ENCODE assay signal across 2 cellular contexts in the genomic region with DNA sequence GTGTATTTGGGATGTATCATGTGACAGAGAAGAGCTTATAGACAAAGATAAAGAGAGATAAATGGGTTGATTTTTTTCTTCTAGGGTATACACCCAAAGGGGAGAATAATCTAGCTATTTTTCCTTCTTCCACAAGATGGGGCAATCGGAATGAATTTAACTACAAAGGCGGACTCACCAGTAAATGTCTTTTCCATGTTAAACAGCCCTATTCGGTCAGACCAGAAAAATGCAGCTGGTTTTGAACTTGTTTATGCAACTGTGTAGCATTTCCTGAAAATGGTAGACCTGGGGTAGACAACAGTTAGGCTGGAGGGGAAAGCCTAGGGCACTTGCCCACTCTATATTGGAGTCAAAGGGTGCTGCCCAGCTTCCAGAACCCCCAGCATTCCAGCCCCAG.
TF ChIP-seq lines count a peak whose summit lies in the region.

No MANE protein-coding gene starts in this region.

TF ChIP-seq in SK-N-SH, 30 proteins besides CTCF, POLR2A, EP300 and RAD21 (continued from another document):
- no peak for TF ChIP-seq USF2 (IDR thresholded peaks at IDR 0.05; ENCODE audit: borderline replicate concordance, low read depth, low read length)
- no peak for TF ChIP-seq MXI1 (IDR thresholded peaks at IDR 0.05; ENCODE audit: low read depth, low read length)
- no peak for TF ChIP-seq NRF1 (IDR thresholded peaks at IDR 0.05; ENCODE audit: low read depth, low read length)
- no peak for TF ChIP-seq GABPA (IDR thresholded peaks at IDR 0.05; ENCODE audit: low read depth)
- no peak for TF ChIP-seq SMC3 (IDR thresholded peaks at IDR 0.05; ENCODE audit: low read depth, low read length)
- no peak for TF ChIP-seq ZBTB33 (IDR thresholded peaks at IDR 0.05; ENCODE audit: borderline replicate concordance, low read depth)
- no peak for TF ChIP-seq REST (IDR thresholded peaks at IDR 0.05; ENCODE audit: low read depth, low read length)
- no peak for TF ChIP-seq RFX5 (IDR thresholded peaks at IDR 0.05; ENCODE audit: low read length)
- no peak for TF ChIP-seq FOXM1 (IDR thresholded peaks at IDR 0.05; ENCODE audit: low read depth)
- TF ChIP-seq GATA2 (CRISPR knock-in tag; IDR thresholded peaks at IDR 0.05): no peak
- no peak for TF ChIP-seq SIN3A (IDR thresholded peaks at IDR 0.05; ENCODE audit: borderline replicate concordance, low read depth, low read length)
- no peak for TF ChIP-seq FOXJ3 (CRISPR knock-in tag; IDR thresholded peaks at IDR 0.05)
- no peak for TF ChIP-seq TEAD4 (IDR thresholded peaks at IDR 0.05; ENCODE audit: borderline replicate concordance, insufficient read depth)
- TF ChIP-seq FOSL2 (IDR thresholded peaks at IDR 0.05; ENCODE audit: borderline replicate concordance, low read depth): no peak
- TF ChIP-seq YY1 (IDR thresholded peaks at IDR 0.05; ENCODE audit: low read depth): no peak
- TF ChIP-seq ELF1 (IDR thresholded peaks at IDR 0.05): no peak

TF ChIP-seq in SK-N-SH treated with all-trans-retinoic acid at 6 μM for 48 hours, 23 proteins besides CTCF, POLR2A, EP300 and RAD21 (continued from another document):
- TF ChIP-seq, protein P1, sequence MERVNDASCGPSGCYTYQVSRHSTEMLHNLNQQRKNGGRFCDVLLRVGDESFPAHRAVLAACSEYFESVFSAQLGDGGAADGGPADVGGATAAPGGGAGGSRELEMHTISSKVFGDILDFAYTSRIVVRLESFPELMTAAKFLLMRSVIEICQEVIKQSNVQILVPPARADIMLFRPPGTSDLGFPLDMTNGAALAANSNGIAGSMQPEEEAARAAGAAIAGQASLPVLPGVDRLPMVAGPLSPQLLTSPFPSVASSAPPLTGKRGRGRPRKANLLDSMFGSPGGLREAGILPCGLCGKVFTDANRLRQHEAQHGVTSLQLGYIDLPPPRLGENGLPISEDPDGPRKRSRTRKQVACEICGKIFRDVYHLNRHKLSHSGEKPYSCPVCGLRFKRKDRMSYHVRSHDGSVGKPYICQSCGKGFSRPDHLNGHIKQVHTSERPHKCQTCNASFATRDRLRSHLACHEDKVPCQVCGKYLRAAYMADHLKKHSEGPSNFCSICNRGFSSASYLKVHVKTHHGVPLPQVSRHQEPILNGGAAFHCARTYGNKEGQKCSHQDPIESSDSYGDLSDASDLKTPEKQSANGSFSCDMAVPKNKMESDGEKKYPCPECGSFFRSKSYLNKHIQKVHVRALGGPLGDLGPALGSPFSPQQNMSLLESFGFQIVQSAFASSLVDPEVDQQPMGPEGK (CRISPR knock-in tag; IDR thresholded peaks at IDR 0.05; ENCODE audit: borderline replicate concordance): no peak
- TF ChIP-seq ZNF565 (CRISPR knock-in tag; conservative IDR thresholded peaks at IDR 0.05; ENCODE audit: low read depth): no peak
- no peak for TF ChIP-seq POU6F1 (CRISPR knock-in tag; IDR thresholded peaks at IDR 0.05; ENCODE audit: borderline replicate concordance, low read depth)
- TF ChIP-seq, protein P2, sequence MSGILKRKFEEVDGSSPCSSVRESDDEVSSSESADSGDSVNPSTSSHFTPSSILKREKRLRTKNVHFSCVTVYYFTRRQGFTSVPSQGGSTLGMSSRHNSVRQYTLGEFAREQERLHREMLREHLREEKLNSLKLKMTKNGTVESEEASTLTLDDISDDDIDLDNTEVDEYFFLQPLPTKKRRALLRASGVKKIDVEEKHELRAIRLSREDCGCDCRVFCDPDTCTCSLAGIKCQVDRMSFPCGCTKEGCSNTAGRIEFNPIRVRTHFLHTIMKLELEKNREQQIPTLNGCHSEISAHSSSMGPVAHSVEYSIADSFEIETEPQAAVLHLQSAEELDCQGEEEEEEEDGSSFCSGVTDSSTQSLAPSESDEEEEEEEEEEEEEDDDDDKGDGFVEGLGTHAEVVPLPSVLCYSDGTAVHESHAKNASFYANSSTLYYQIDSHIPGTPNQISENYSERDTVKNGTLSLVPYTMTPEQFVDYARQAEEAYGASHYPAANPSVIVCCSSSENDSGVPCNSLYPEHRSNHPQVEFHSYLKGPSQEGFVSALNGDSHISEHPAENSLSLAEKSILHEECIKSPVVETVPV (CRISPR knock-in tag; IDR thresholded peaks at IDR 0.05): no peak
